7 cellular contexts compared by ENCODE assay signal in the genomic region with DNA sequence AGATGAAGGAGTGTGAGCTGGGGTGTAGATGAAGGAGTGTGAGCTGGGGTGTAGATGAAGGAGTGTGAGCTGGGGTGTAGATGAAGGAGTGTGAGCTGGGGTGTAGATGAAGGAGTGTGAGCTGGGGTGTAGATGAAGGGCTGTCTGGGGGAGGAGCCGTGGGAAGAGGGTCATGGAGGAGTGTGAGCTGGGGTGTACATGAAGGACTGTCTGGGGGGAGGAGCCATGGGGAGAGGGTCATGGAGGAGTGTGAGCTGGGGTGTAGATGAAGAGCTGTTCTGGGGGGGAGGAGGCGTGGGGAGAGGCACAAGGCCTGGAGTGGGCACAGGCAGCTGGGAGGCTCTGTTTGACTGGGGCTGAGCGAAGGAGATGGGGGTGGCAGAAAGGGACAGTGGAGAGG. TPM values are rescaled to one million over a fixed set of nuclear protein-coding genes. Genes with fewer than 3 reads are reported as not detected.
DNase-seq lines count a peak whose midpoint lies in the region; ATAC-seq and TF ChIP-seq lines count a peak whose summit lies in the region.
"Not testable (repeated sequence)": the region's sequence is repeated elsewhere in the genome, so short reads cannot be mapped to it uniquely, and the experiment has no call there.
"Had no signal": no experiment of that assay in that cellular context is flagged by ENCODE, and none has a peak within 500 bp of the region (broad histone marks: within the 10 kb centered on the region; RNA-seq: fewer than 3 reads in every experiment).

No MANE protein-coding gene starts in this region.

- dilution Hi-C loops in IMR-90 (cut with HindIII; ENCODE audit: low sequenced_read_pairs, unreplicated experiment), result not testable (repeated sequence)

- peak overlapping the region; percentile 71 for H2AK9ac ChIP-seq in IMR-90 (replicated peaks; ENCODE audit: low read depth, low read length, poor library complexity)

- not testable (repeated sequence) for H3K79me1 ChIP-seq in IMR-90 (ENCODE audit: low read depth in 1 of 2, low read length in 2 of 2)
- peaks cover 22% of the 10 kb centered on the region for H3K79me1 ChIP-seq in trophoblast cell (ENCODE audit: low read length)

- peaks cover 20% of the 10 kb centered on the region for H3K4me1 Mint-ChIP-seq in activated CD4-positive, alpha-beta T cell treated with anti-CD3 and anti-CD28 coated beads, Interleukin-2, amount 10 ng/mL, durations not matched to agents 7 days and 5 days
- peaks cover 50% of the 10 kb centered on the region for H3K4me1 Mint-ChIP-seq in activated T-cell treated with anti-CD3 and anti-CD28 coated beads, Interleukin-2, amount 50 U/mL, for 72 hours (ENCODE audit: low read depth)
- H3K4me1 Mint-ChIP-seq in central memory CD8-positive, alpha-beta T cell, result peaks cover 32% of the 10 kb centered on the region
- H3K4me1 Mint-ChIP-seq in memory B cell, result peaks cover 12% of the 10 kb centered on the region

- H3K36me3 ChIP-seq in IMR-90 (ENCODE audit: control insufficient read depth, insufficient read depth, low read length); trophoblast cell (ENCODE audit: control insufficient read depth in 1 of 2, insufficient read depth in 2 of 2, low read length in 2 of 2): not testable (repeated sequence)

- not testable (repeated sequence) for H4K12ac ChIP-seq in trophoblast cell (ENCODE audit: low read depth, low read length)

- POLR2A ChIA-PET in IMR-90 (lab: Charles Lee; ENCODE audit: unreplicated experiment), result not testable (repeated sequence)
- POLR2A ChIA-PET in activated CD4-positive, alpha-beta T cell treated with anti-CD3 and anti-CD28 coated beads, Interleukin-2, amount 10 ng/mL, durations not matched to agents 7 days and 5 days (lab: Charles Lee), result interaction anchor here (0.6 kb wide), 1 partner anchor 459 kb away, joined by 4 read pairs; no protein-coding TSS in a partner anchor

- not testable (repeated sequence) for H3K9me3 ChIP-seq in IMR-90 (ENCODE audit: control insufficient read depth, insufficient read depth, low read length); trophoblast cell (ENCODE audit: insufficient read depth, low read depth, low read length)

- H3K9me3 Mint-ChIP-seq in activated CD4-positive, alpha-beta T cell treated with anti-CD3 and anti-CD28 coated beads, Interleukin-2, amount 10 ng/mL, durations not matched to agents 7 days and 5 days; activated T-cell treated with anti-CD3 and anti-CD28 coated beads, Interleukin-2, amount 50 U/mL, for 72 hours; central memory CD8-positive, alpha-beta T cell; memory B cell: not testable (repeated sequence)

- H4K20me1 ChIP-seq in IMR-90 (ENCODE audit: insufficient read depth, low read length), result not testable (repeated sequence)

- not testable (repeated sequence) for H2BK120ac ChIP-seq in IMR-90 (ENCODE audit: low read depth, low read length); trophoblast cell (ENCODE audit: insufficient read depth, low read length, poor library complexity)

- not testable (repeated sequence) for H3K4me3 Mint-ChIP-seq in activated CD4-positive, alpha-beta T cell treated with anti-CD3 and anti-CD28 coated beads, Interleukin-2, amount 10 ng/mL, durations not matched to agents 7 days and 5 days; activated T-cell treated with anti-CD3 and anti-CD28 coated beads, Interleukin-2, amount 50 U/mL, for 72 hours; central memory CD8-positive, alpha-beta T cell; memory B cell

- peak overlapping the region; percentile 19 for H2BK12ac ChIP-seq in trophoblast cell (ENCODE audit: low read length)

- not testable (repeated sequence) for H3K4me1 ChIP-seq in IMR-90 (ENCODE audit: control insufficient read depth, insufficient read depth, low read length)
- peaks cover 17 to 23% of the 10 kb centered on the region in 2 experiments for H3K4me1 ChIP-seq in trophoblast cell (ENCODE audit: control insufficient read depth in 1 of 2, insufficient read depth in 2 of 2, low read length in 2 of 2)

- not testable (repeated sequence) for H3K27ac ChIP-seq in IMR-90 (ENCODE audit: insufficient read depth, low read length); trophoblast cell (ENCODE audit: low read depth, low read length)

- not testable (repeated sequence) for DNase-seq in IMR-90; activated CD4-positive, alpha-beta T cell treated with anti-CD3 and anti-CD28 coated beads, Interleukin-2, amount 10 ng/mL, durations not matched to agents 7 days and 5 days; activated T-cell treated with anti-CD3 and anti-CD28 coated beads, Interleukin-2, amount 50 U/mL, for 72 hours; central memory CD8-positive, alpha-beta T cell (ENCODE audit: low spot score in 2 of 2); memory B cell (ENCODE audit: low spot score in 2 of 2); trophoblast cell

- not testable (repeated sequence) for H4K8ac ChIP-seq in IMR-90 (ENCODE audit: low read depth in 2 of 2, low read length in 2 of 2); trophoblast cell (ENCODE audit: low read depth, low read length)

- H4K91ac ChIP-seq in IMR-90 (ENCODE audit: insufficient read depth, low read depth, low read length), result not testable (repeated sequence)
- H4K91ac ChIP-seq in trophoblast cell (ENCODE audit: low read depth, low read length), result peak overlapping the region; percentile 17

- H3K27me3 Mint-ChIP-seq in activated CD4-positive, alpha-beta T cell treated with anti-CD3 and anti-CD28 coated beads, Interleukin-2, amount 10 ng/mL, durations not matched to agents 7 days and 5 days; activated T-cell treated with anti-CD3 and anti-CD28 coated beads, Interleukin-2, amount 50 U/mL, for 72 hours (ENCODE audit: low read depth); central memory CD8-positive, alpha-beta T cell; memory B cell: not testable (repeated sequence)

- in situ Hi-C loops in IMR-90 (cut with MboI; ENCODE audit: low sequenced_read_pairs), result not testable (repeated sequence)

- not testable (repeated sequence) for H2BK5ac ChIP-seq in IMR-90 (ENCODE audit: low read depth, low read length, poor library complexity, severe bottlenecking); trophoblast cell (ENCODE audit: low read depth, low read length, poor library complexity)

- H2AK5ac ChIP-seq in IMR-90 (ENCODE audit: low read depth, low read length); trophoblast cell (ENCODE audit: low read length): not testable (repeated sequence)

- TF ChIP-seq CTCF in IMR-90 (conservative IDR thresholded peaks at IDR 0.05; ENCODE audit: low read depth, low read length), result not testable (repeated sequence)

- H3K4ac ChIP-seq in IMR-90 (ENCODE audit: low read depth, low read length); trophoblast cell (ENCODE audit: low read depth, low read length): not testable (repeated sequence)

- not testable (repeated sequence) for H2BK20ac ChIP-seq in IMR-90 (ENCODE audit: low read depth, low read length)

- not testable (repeated sequence) for H3K9me1 ChIP-seq in IMR-90 (ENCODE audit: insufficient read depth, low read length)

- H3K36me3 Mint-ChIP-seq in activated CD4-positive, alpha-beta T cell treated with anti-CD3 and anti-CD28 coated beads, Interleukin-2, amount 10 ng/mL, durations not matched to agents 7 days and 5 days (ENCODE audit: low read depth); memory B cell: not testable (repeated sequence)
- H3K36me3 Mint-ChIP-seq in activated T-cell treated with anti-CD3 and anti-CD28 coated beads, Interleukin-2, amount 50 U/mL, for 72 hours (ENCODE audit: insufficient read depth in 2 of 2), result peaks cover 5 to 17% of the 10 kb centered on the region in 2 donors
- peaks cover 25% of the 10 kb centered on the region for H3K36me3 Mint-ChIP-seq in central memory CD8-positive, alpha-beta T cell (ENCODE audit: insufficient read depth)

- H3K18ac ChIP-seq in IMR-90 (ENCODE audit: low read depth, low read length); trophoblast cell (ENCODE audit: low read length): not testable (repeated sequence)

- H3K56ac ChIP-seq in IMR-90 (ENCODE audit: extremely low read depth, insufficient read depth, low read length), result not testable (repeated sequence)

- H3K27ac Mint-ChIP-seq in activated CD4-positive, alpha-beta T cell treated with anti-CD3 and anti-CD28 coated beads, Interleukin-2, amount 10 ng/mL, durations not matched to agents 7 days and 5 days, result peak overlapping the region; percentile 6
- H3K27ac Mint-ChIP-seq in activated T-cell treated with anti-CD3 and anti-CD28 coated beads, Interleukin-2, amount 50 U/mL, for 72 hours, result peak overlapping the region; percentile 1
- H3K27ac Mint-ChIP-seq in central memory CD8-positive, alpha-beta T cell (ENCODE audit: low read depth), result peak overlapping the region; percentile 39
- H3K27ac Mint-ChIP-seq in memory B cell, result peak overlapping the region; percentile 32

- BruUV-seq in IMR-90 (replicated peaks; lab: Mats Ljungman, UMichigan), result not testable (repeated sequence)

- not testable (repeated sequence) for H3K4me2 ChIP-seq in IMR-90 (ENCODE audit: low read depth, low read length); trophoblast cell (ENCODE audit: low read length)

- intact Hi-C loops in IMR-90 (cut with micrococcal nuclease), result not testable (repeated sequence)

- CTCF ChIA-PET in IMR-90 (lab: Yijun Ruan, JAX), result interaction anchor here (0.6 to 1.5 kb wide), 2 partner anchors 166 to 271 kb away, joined by 4 read pairs; no protein-coding TSS in a partner anchor
- CTCF ChIA-PET in activated CD4-positive, alpha-beta T cell treated with anti-CD3 and anti-CD28 coated beads, Interleukin-2, amount 10 ng/mL, durations not matched to agents 7 days and 5 days (lab: Charles Lee), result interaction anchor here (0.6 to 4.8 kb wide), 6 partner anchors 10 to 487 kb away, joined by 3 to 27 read pairs (median 4); no protein-coding TSS in a partner anchor

- H3K79me2 ChIP-seq in trophoblast cell (ENCODE audit: control insufficient read depth, insufficient read depth, low read length, poor library complexity), result not testable (repeated sequence)

- H3K14ac ChIP-seq in IMR-90 (replicated peaks; ENCODE audit: low read depth, low read length); trophoblast cell (ENCODE audit: low read length): not testable (repeated sequence)

- not testable (repeated sequence) for H4K5ac ChIP-seq in IMR-90 (ENCODE audit: low read depth, low read length)

- H2BK15ac ChIP-seq in IMR-90 (ENCODE audit: low read depth, low read length), result not testable (repeated sequence)

- 79% methylated on average over 2 of the region's 3 CpGs; no CpG with 5 or more reads in 1 of the 2 experiments for WGBS in IMR-90 (ENCODE audit: extremely low coverage in 2 of 2, insufficient read length in 1 of 2), 2 experiments
- WGBS in trophoblast cell (ENCODE audit: extremely low coverage, insufficient coverage, insufficient read length), result no CpG with 5 or more reads among the region's 3 CpGs

- peak overlapping the region; percentile 47 for H2AFZ ChIP-seq in IMR-90 (replicated peaks; ENCODE audit: low read length, poor library complexity)
- H2AFZ ChIP-seq in trophoblast cell (ENCODE audit: insufficient read depth, low read length, poor library complexity), result not testable (repeated sequence)

- TF ChIP-seq RAD21 in IMR-90 (IDR thresholded peaks at IDR 0.05; ENCODE audit: low read length), result not testable (repeated sequence)

- not testable (repeated sequence) for H3K23ac ChIP-seq in IMR-90 (ENCODE audit: low read depth, low read length); trophoblast cell (ENCODE audit: low read length)

- not testable (repeated sequence) for H3K27me3 ChIP-seq in IMR-90 (ENCODE audit: control insufficient read depth, insufficient read depth, low read length); trophoblast cell (ENCODE audit: insufficient read depth, low read length)

- H3K4me3 ChIP-seq in IMR-90 (ENCODE audit: insufficient read depth, low read depth, low read length); trophoblast cell (ENCODE audit: low read depth, low read length): not testable (repeated sequence)

- H3K9ac ChIP-seq in IMR-90 (ENCODE audit: low read depth, low read length); trophoblast cell (ENCODE audit: low read length): not testable (repeated sequence)

- TF ChIP-seq POLR2A in IMR-90 (IDR thresholded peaks at IDR 0.05; ENCODE audit: low read depth, low read length), result not testable (repeated sequence)

- not testable (repeated sequence) for ATAC-seq in IMR-90 (ENCODE audit: low read depth); activated T-cell treated with anti-CD3 and anti-CD28 coated beads, Interleukin-2, amount 50 U/mL, for 72 hours (replicated peaks in 1 of 2); central memory CD8-positive, alpha-beta T cell (replicated peaks; ENCODE audit: extremely low read depth, poor library complexity, severe bottlenecking); memory B cell (ENCODE audit: low read depth)

RNA-seq across cellular contexts. Expression of a gene that starts 51.4 kb away (rescaled TPM):
- 3.6 and 4.3 TPM in 2 replicates for total RNA-seq in IMR-90 (2012; rRNA removed)
- polyA plus RNA-seq in IMR-90 (2012; rRNA removed), result 2.8 and 2.9 TPM in 2 replicates
- 1.6 and 2.4 TPM in 2 replicates for polyA plus RNA-seq in IMR-90 (2012; cell fraction: cytosol; rRNA removed)
- 3.8 and 6.6 TPM in 2 replicates for polyA plus RNA-seq in IMR-90 (2012; cell fraction: nucleus; rRNA removed; ENCODE audit: low replicate concordance)
- 10 to 100 TPM; 25.8 to 26.9 TPM for total RNA-seq in activated CD4-positive, alpha-beta T cell treated with anti-CD3 and anti-CD28 coated beads, Interleukin-2, amount 10 ng/mL, durations not matched to agents 7 days and 5 days
- 100 to 1,000 TPM; 267 to 353 TPM for total RNA-seq in activated T-cell treated with anti-CD3 and anti-CD28 coated beads, Interleukin-2, amount 50 U/mL, for 72 hours
- 2.7 and 2.9 TPM in 2 replicates for polyA plus RNA-seq in trophoblast cell (2013)
- polyA plus RNA-seq: GM23338 had no signal

RNA-seq across cellular contexts. Expression of a gene that starts 56.7 kb away (rescaled TPM):
- 187 and 235 TPM in 2 replicates for total RNA-seq in IMR-90 (2012; rRNA removed)
- 338 and 349 TPM in 2 replicates for polyA plus RNA-seq in IMR-90 (2012; rRNA removed)
- polyA plus RNA-seq in IMR-90 (2012; cell fraction: cytosol; rRNA removed), result 134 and 310 TPM in 2 replicates
- 32.9 and 226 TPM in 2 replicates for polyA plus RNA-seq in IMR-90 (2012; cell fraction: nucleus; rRNA removed; ENCODE audit: low replicate concordance)
- 100 to 1,000 TPM in 1 of 2 experiments, 10 to 100 TPM in 1; 81.4 to 102 TPM for total RNA-seq in activated CD4-positive, alpha-beta T cell treated with anti-CD3 and anti-CD28 coated beads, Interleukin-2, amount 10 ng/mL, durations not matched to agents 7 days and 5 days
- 100 to 1,000 TPM; 111 to 127 TPM for total RNA-seq in activated T-cell treated with anti-CD3 and anti-CD28 coated beads, Interleukin-2, amount 50 U/mL, for 72 hours
- polyA plus RNA-seq in trophoblast cell (2013), result 244 and 246 TPM in 2 replicates

Comparison
In these comparisons a context has a peak if more than half of its experiments do, and no peak if none do; other contexts are left out.
1. RNA of a gene that starts 51.4 kb away (total RNA-seq): 267 to 353 TPM in activated T-cell treated with anti-CD3 and anti-CD28 coated beads, Interleukin-2, amount 50 U/mL, for 72 hours; 25.8 to 26.9 TPM in activated CD4-positive, alpha-beta T cell treated with anti-CD3 and anti-CD28 coated beads, Interleukin-2, amount 10 ng/mL, durations not matched to agents 7 days and 5 days and 3.6 to 4.3 TPM in IMR-90; every median in the first group is over 4 times any median in the second.
2. Peak in every context shown above with its lines, with median percentiles within 50 percentile points of each other: H3K27ac Mint-ChIP-seq.